In genomic region chr17:64155751-64156544, GRCh38 we compare ENCODE assay signal across 1 cellular context.
TF ChIP-seq lines count a peak whose summit lies in the region.

No MANE protein-coding gene starts in this region.

TF ChIP-seq in HepG2, 621 proteins besides CTCF, POLR2A, EP300 and RAD21 (continued from another document):
- no peak for TF ChIP-seq ZNF737 (CRISPR knock-in tag; IDR thresholded peaks at IDR 0.05; ENCODE audit: borderline replicate concordance)
- TF ChIP-seq, protein P1, sequence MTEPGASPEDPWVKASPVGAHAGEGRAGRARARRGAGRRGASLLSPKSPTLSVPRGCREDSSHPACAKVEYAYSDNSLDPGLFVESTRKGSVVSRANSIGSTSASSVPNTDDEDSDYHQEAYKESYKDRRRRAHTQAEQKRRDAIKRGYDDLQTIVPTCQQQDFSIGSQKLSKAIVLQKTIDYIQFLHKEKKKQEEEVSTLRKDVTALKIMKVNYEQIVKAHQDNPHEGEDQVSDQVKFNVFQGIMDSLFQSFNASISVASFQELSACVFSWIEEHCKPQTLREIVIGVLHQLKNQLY (CRISPR knock-in tag; IDR thresholded peaks at IDR 0.05): no peak; the same call in 1 of the 2 replicates
- TF ChIP-seq PHF5A (CRISPR knock-in tag; IDR thresholded peaks at IDR 0.05; ENCODE audit: low read depth, unreplicated experiment): no peak
- TF ChIP-seq ZSCAN12 (CRISPR knock-in tag; IDR thresholded peaks at IDR 0.05): no peak
- peak; percentile 96 for TF ChIP-seq RBM39 (IDR thresholded peaks at IDR 0.05; ENCODE audit: low read depth, low read length, poor library complexity, severe bottlenecking)
- no peak; the same call in 1 of the 2 replicates for TF ChIP-seq ZSCAN20 (CRISPR knock-in tag; IDR thresholded peaks at IDR 0.05; ENCODE audit: borderline replicate concordance)
- TF ChIP-seq ZNF619 (CRISPR knock-in tag; IDR thresholded peaks at IDR 0.05): peak; percentile 41; the same call in 1 of the 2 replicates
- TF ChIP-seq ZNF354B (CRISPR knock-in tag; IDR thresholded peaks at IDR 0.05): no peak
- no peak for TF ChIP-seq TCF7L2 (IDR thresholded peaks at IDR 0.05; ENCODE audit: low read depth, low read length)
- no peak for TF ChIP-seq NR2F2 (IDR thresholded peaks at IDR 0.05; ENCODE audit: borderline replicate concordance, low read depth)
- peak; percentile 90 for TF ChIP-seq SRSF1 (optimal IDR thresholded peaks at IDR 0.05; ENCODE audit: low read depth, low read length)
- TF ChIP-seq KDM5B (CRISPR knock-in tag; IDR thresholded peaks at IDR 0.05; ENCODE audit: borderline replicate concordance): peak; percentile 84
- TF ChIP-seq ZNF232 (CRISPR knock-in tag; IDR thresholded peaks at IDR 0.05; ENCODE audit: borderline replicate concordance): peak; percentile 54; the same call in 1 of the 2 replicates
- TF ChIP-seq NONO (IDR thresholded peaks at IDR 0.05): no peak
- TF ChIP-seq NONO (CRISPR knock-in tag; conservative IDR thresholded peaks at IDR 0.05): peak; percentile 57; the same call in 1 of the 2 replicates
- TF ChIP-seq CHCHD3 (CRISPR knock-in tag; IDR thresholded peaks at IDR 0.05): no peak
- peak; percentile 74; the same call in 1 of the 2 replicates for TF ChIP-seq ZSCAN29 (CRISPR knock-in tag; conservative IDR thresholded peaks at IDR 0.05)
- no peak for TF ChIP-seq MBD4 (IDR thresholded peaks at IDR 0.05; ENCODE audit: borderline replicate concordance, low read length)
- TF ChIP-seq ZNF501 (CRISPR knock-in tag; IDR thresholded peaks at IDR 0.05): peak; percentile 45
- no peak for TF ChIP-seq ZNF672 (CRISPR knock-in tag; IDR thresholded peaks at IDR 0.05)
- no peak; the same call in 1 of the 2 replicates for TF ChIP-seq TFDP2 (CRISPR knock-in tag; IDR thresholded peaks at IDR 0.05)
- no peak for TF ChIP-seq ZNF367 (CRISPR knock-in tag; IDR thresholded peaks at IDR 0.05; ENCODE audit: borderline replicate concordance)
- peak; percentile 39; the same call in 1 of the 2 replicates for TF ChIP-seq KDM1A (CRISPR knock-in tag; IDR thresholded peaks at IDR 0.05)
- TF ChIP-seq ZNF17 (CRISPR knock-in tag; IDR thresholded peaks at IDR 0.05): 0 out of 2 replicates have a peak, but pooled peaks have one; percentile 59
- TF ChIP-seq MTF2 (CRISPR knock-in tag; IDR thresholded peaks at IDR 0.05; ENCODE audit: borderline replicate concordance): no peak
- no peak for TF ChIP-seq SRSF4 (IDR thresholded peaks at IDR 0.05; ENCODE audit: low read depth, low read length, poor library complexity, severe bottlenecking)
- 0 out of 2 replicates have a peak, but pooled peaks have one; percentile 51 for TF ChIP-seq TSC22D2 (CRISPR knock-in tag; IDR thresholded peaks at IDR 0.05; ENCODE audit: borderline replicate concordance)
- 0 out of 2 replicates have a peak, but pooled peaks have one; percentile 23 for TF ChIP-seq ZNF782 (CRISPR knock-in tag; IDR thresholded peaks at IDR 0.05; ENCODE audit: borderline replicate concordance)
- TF ChIP-seq, protein P2, sequence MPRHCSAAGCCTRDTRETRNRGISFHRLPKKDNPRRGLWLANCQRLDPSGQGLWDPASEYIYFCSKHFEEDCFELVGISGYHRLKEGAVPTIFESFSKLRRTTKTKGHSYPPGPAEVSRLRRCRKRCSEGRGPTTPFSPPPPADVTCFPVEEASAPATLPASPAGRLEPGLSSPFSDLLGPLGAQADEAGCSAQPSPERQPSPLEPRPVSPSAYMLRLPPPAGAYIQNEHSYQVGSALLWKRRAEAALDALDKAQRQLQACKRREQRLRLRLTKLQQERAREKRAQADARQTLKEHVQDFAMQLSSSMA (CRISPR knock-in tag; IDR thresholded peaks at IDR 0.05): no peak
- no peak for TF ChIP-seq TCF12 (IDR thresholded peaks at IDR 0.05)
- TF ChIP-seq TCF12 (CRISPR knock-in tag; IDR thresholded peaks at IDR 0.05): no peak
- 0 out of 2 replicates have a peak, but pooled peaks have one; percentile 45 for TF ChIP-seq MIER2 (CRISPR knock-in tag; IDR thresholded peaks at IDR 0.05)
- TF ChIP-seq ADNP (CRISPR knock-in tag; IDR thresholded peaks at IDR 0.05): no peak
- TF ChIP-seq KLF6 (CRISPR knock-in tag; IDR thresholded peaks at IDR 0.05): peak; percentile 65; the same call in 1 of the 2 replicates
- no peak for TF ChIP-seq ZBTB44 (CRISPR knock-in tag; IDR thresholded peaks at IDR 0.05)
- TF ChIP-seq TBP (CRISPR knock-in tag; IDR thresholded peaks at IDR 0.05): no peak
- TF ChIP-seq ZSCAN21 (CRISPR knock-in tag; IDR thresholded peaks at IDR 0.05; ENCODE audit: borderline replicate concordance): peak; percentile 32
